In genomic region chr1:8554956-8555534, GRCh38 we compare ENCODE assay signal across 10 cellular contexts.
DNase-seq lines count a peak whose midpoint lies in the region; ATAC-seq and TF ChIP-seq lines count a peak whose summit lies in the region.
"Had no signal": no experiment of that assay in that cellular context is flagged by ENCODE, and none has a peak within 500 bp of the region (broad histone marks: within the 10 kb centered on the region; RNA-seq: fewer than 3 reads in every experiment).

No MANE protein-coding gene starts in this region.

- ATAC-seq in memory B cell (ENCODE audit: low read depth) (no peak), HG03108 (IDR thresholded peaks at IDR 0.05; ENCODE audit: unreplicated experiment) (no peak)

- no peak for TF ChIP-seq CTCF in endothelial cell (IDR thresholded peaks at IDR 0.05; ENCODE audit: unreplicated experiment)

- no peaks in the 10 kb centered on the region for H3K27me3 Mint-ChIP-seq in memory B cell
- H3K27me3 Mint-ChIP-seq in endothelial cell (ENCODE audit: unreplicated experiment): no peaks in the 10 kb centered on the region

- peak overlapping the region; percentile 35 for H3K27ac Mint-ChIP-seq in memory B cell
- no peak overlapping the region for H3K27ac Mint-ChIP-seq in endothelial cell (ENCODE audit: unreplicated experiment)

- DNase-seq in Caki2 (ENCODE audit: low read depth): peak; percentile 37
- peak; percentile 66 for DNase-seq in LHCN-M2 (ENCODE audit: low read depth)
- DNase-seq in astrocyte of the hippocampus (ENCODE audit: low read depth, low spot score): peak; percentile 67
- DNase-seq in memory B cell (ENCODE audit: low spot score in 2 of 2): no peak
- no peak for DNase-seq in endothelial cell (ENCODE audit: low spot score)
- no peak for DNase-seq in KG1 (lab: John Stamatoyannopoulos, UW)
- DNase-seq in stimulated activated CD4-positive, alpha-beta T cell treated with anti-CD3 and anti-CD28 coated beads, Interleukin-4, amount 100 ng/mL, for 1 hour: no peak
- DNase-seq: activated CD4-positive, CD25-positive, alpha-beta regulatory T cell treated with anti-CD3 and anti-CD28 coated beads, Interleukin-2, amount 50 U/mL, for 72 hours; DMS79 had no signal

- H3K9me3 Mint-ChIP-seq in memory B cell (no peaks in the 10 kb centered on the region), endothelial cell (ENCODE audit: unreplicated experiment) (no peaks in the 10 kb centered on the region)

- peaks cover 7% of the 10 kb centered on the region for H3K4me1 Mint-ChIP-seq in memory B cell
- peaks cover 27% of the 10 kb centered on the region for H3K4me1 Mint-ChIP-seq in endothelial cell (ENCODE audit: unreplicated experiment)

- no peak overlapping the region for H3K4me3 Mint-ChIP-seq in memory B cell
- H3K4me3 Mint-ChIP-seq in endothelial cell (ENCODE audit: unreplicated experiment): no peak overlapping the region

- in situ Hi-C loops in Caki2 (cut with HindIII; ENCODE audit: low pct_unique_long_range_greater_than_20kb, low sequenced_read_pairs): no loop called here

- H3K36me3 Mint-ChIP-seq in memory B cell: peaks cover 22% of the 10 kb centered on the region
- H3K36me3 Mint-ChIP-seq in endothelial cell (ENCODE audit: low read depth, unreplicated experiment): peaks cover 9% of the 10 kb centered on the region

Comparison
In these comparisons a context has a peak if more than half of its experiments do, and no peak if none do; other contexts are left out.
1. DNase-seq: peak in Caki2 (single experiment), LHCN-M2 (single experiment) and astrocyte of the hippocampus (single experiment); none in memory B cell (0 of 2), endothelial cell (single experiment), KG1 (single experiment) and stimulated activated CD4-positive, alpha-beta T cell treated with anti-CD3 and anti-CD28 coated beads, Interleukin-4, amount 100 ng/mL, for 1 hour (single experiment).